In genomic region chr3:155847993-155848392, GRCh38 we compare ENCODE assay signal across 15 cellular contexts. TPM values are rescaled to one million over a fixed set of nuclear protein-coding genes. Genes with fewer than 3 reads are reported as not detected.
DNase-seq lines count a peak whose midpoint lies in the region; ATAC-seq and TF ChIP-seq lines count a peak whose summit lies in the region.
"Had no signal": no experiment of that assay in that cellular context is flagged by ENCODE, and none has a peak within 500 bp of the region (broad histone marks: within the 10 kb centered on the region; RNA-seq: fewer than 3 reads in every experiment).

No MANE protein-coding gene starts in this region.

- intact Hi-C loops in CD4-positive, alpha-beta memory T cell (cut with micrococcal nuclease), result no loop called here

- H2AFZ ChIP-seq in GM23248, result no peak overlapping the region

- H2BK5ac ChIP-seq in mesendoderm (ENCODE audit: low read length), result no peak overlapping the region

- peak overlapping the region; percentile 1 for H3K4me3 Mint-ChIP-seq in activated T-cell treated with anti-CD3 and anti-CD28 coated beads, Interleukin-2, amount 50 U/mL, for 4 hours
- peak overlapping the region in 7 of 8 donors; percentile 2 to 59 (median 47) for H3K4me3 Mint-ChIP-seq in CD4-positive, alpha-beta memory T cell
- H3K4me3 Mint-ChIP-seq in WTC11 (no peak overlapping the region), immature natural killer cell (peak overlapping the region in 3 of 5 donors; percentile 3 to 62 (median 52))

- no peak overlapping the region for H2AK5ac ChIP-seq in mesendoderm (ENCODE audit: low read length)

- H3K4me3 ChIP-seq in CD4-positive, alpha-beta memory T cell (ENCODE audit: low read length in 2 of 2), result no peak overlapping the region
- H3K4me3 ChIP-seq in GM23248 (no peak overlapping the region), mesendoderm (ENCODE audit: low read length) (no peak overlapping the region)

- H4K20me1 ChIP-seq in GM23248 (ENCODE audit: insufficient read depth), result no peaks in the 10 kb centered on the region

- DNase-seq in activated T-cell treated with anti-CD3 and anti-CD28 coated beads, Interleukin-2, amount 50 U/mL, for 4 hours, result no peak
- no peak for DNase-seq in activated T-cell treated with anti-CD3 and anti-CD28 coated beads, Interleukin-2, amount 50 U/mL, for 48 hours
- no peak for DNase-seq in CD4-positive, alpha-beta memory T cell
- no peak for DNase-seq in WTC11 (ENCODE audit: low spot score)
- DNase-seq in immature natural killer cell, result no peak
- no peak for DNase-seq in MV-4-11 (lab: John Stamatoyannopoulos, UW)
- no peak for DNase-seq in GM23248
- DNase-seq in mesendoderm, result no peak
- DNase-seq: DMS79 treated with DMSO at 0.1 percent for 48 hours, GF-D8, NCI-H1436 treated with DMSO at 0.1 percent for 48 hours, NCI-H2081 treated with DMSO at 0.1 percent for 48 hours, NCI-H524, SIG-M5 had no signal

- H3K36me3 ChIP-seq in CD4-positive, alpha-beta memory T cell (ENCODE audit: insufficient read depth, low read length), result no peaks in the 10 kb centered on the region
- H3K36me3 ChIP-seq in GM23248 (ENCODE audit: low read depth) (no peaks in the 10 kb centered on the region), mesendoderm (ENCODE audit: control insufficient read depth, insufficient read depth, low read length) (peaks cover 2% of the 10 kb centered on the region)

- CTCF ChIA-PET in CD4-positive, alpha-beta memory T cell (lab: Charles Lee; ENCODE audit: partially characterized antibody), result interaction anchor here (1.0 kb wide), 1 partner anchor 42 kb away, joined by 4 read pairs; the partner anchor contains the start of gene C3orf33
- CTCF ChIA-PET in WTC11 (lab: Charles Lee), result interaction anchor here (0.7 kb wide), 1 partner anchor 42 kb away, joined by 3 read pairs; the partner anchor contains the start of gene C3orf33

- no peak overlapping the region for H2BK120ac ChIP-seq in mesendoderm (ENCODE audit: low read depth, low read length)

- WGBS in GM23248 (ENCODE audit: low coverage in 1 of 2, low lambda C conversion rate in 2 of 2, missing lambda C conversion rate in 2 of 2), 2 experiments, result 98 to 99% methylated on average over 3 of the region's 3 CpGs
- WGBS in mesendoderm (ENCODE audit: extremely low coverage, insufficient coverage, low lambda C conversion rate), result no CpG with 5 or more reads among the region's 3 CpGs

- peaks cover 85% of the 10 kb centered on the region for H3K4me1 ChIP-seq in CD4-positive, alpha-beta memory T cell (ENCODE audit: insufficient read depth, low read length)
- H3K4me1 ChIP-seq in GM23248 (ENCODE audit: insufficient read depth), result peaks cover 12% of the 10 kb centered on the region
- peaks cover 5% of the 10 kb centered on the region for H3K4me1 ChIP-seq in mesendoderm (ENCODE audit: control insufficient read depth, low read depth, low read length)

- H3K23ac ChIP-seq in mesendoderm (ENCODE audit: low read length), result no peak overlapping the region

- no peaks in the 10 kb centered on the region for H3K9me3 Mint-ChIP-seq in activated T-cell treated with anti-CD3 and anti-CD28 coated beads, Interleukin-2, amount 50 U/mL, for 4 hours
- no peaks in the 10 kb centered on the region for H3K9me3 Mint-ChIP-seq in CD4-positive, alpha-beta memory T cell
- H3K9me3 Mint-ChIP-seq in WTC11 (no peaks in the 10 kb centered on the region), immature natural killer cell (no peaks in the 10 kb centered on the region)

- H3K9ac ChIP-seq in GM23248 (no peak overlapping the region), mesendoderm (ENCODE audit: low read length) (no peak overlapping the region)

- ATAC-seq in activated T-cell treated with anti-CD3 and anti-CD28 coated beads, Interleukin-2, amount 50 U/mL, for 4 hours, result no peak
- no peak for ATAC-seq in WTC11

- H3K79me2 ChIP-seq in GM23248 (ENCODE audit: insufficient read depth) (peaks cover 97% of the 10 kb centered on the region), mesendoderm (ENCODE audit: control insufficient read depth, insufficient read depth, low read length) (peaks cover 16% of the 10 kb centered on the region)

- peak overlapping the region in 1 of 7 donors; percentile 2 for H3K27ac Mint-ChIP-seq in CD4-positive, alpha-beta memory T cell
- H3K27ac Mint-ChIP-seq in WTC11 (no peak overlapping the region), immature natural killer cell (peak overlapping the region in 2 of 6 donors; percentile 48 to 58)

- H2BK15ac ChIP-seq in mesendoderm (replicated peaks; ENCODE audit: low read depth), result no peak overlapping the region

- POLR2A ChIA-PET in CD4-positive, alpha-beta memory T cell (lab: Charles Lee; ENCODE audit: partially characterized antibody), result no interaction called here
- POLR2A ChIA-PET in WTC11 (lab: Charles Lee), result no interaction called here

- H3K27me3 Mint-ChIP-seq in activated T-cell treated with anti-CD3 and anti-CD28 coated beads, Interleukin-2, amount 50 U/mL, for 4 hours (ENCODE audit: low read depth), result no peaks in the 10 kb centered on the region
- no peaks in the 10 kb centered on the region for H3K27me3 Mint-ChIP-seq in CD4-positive, alpha-beta memory T cell
- H3K27me3 Mint-ChIP-seq in WTC11 (ENCODE audit: low read depth) (no peaks in the 10 kb centered on the region), immature natural killer cell (ENCODE audit: low read depth in 3 of 3) (no peaks in the 10 kb centered on the region)

- peaks cover 26% of the 10 kb centered on the region for H3K36me3 Mint-ChIP-seq in activated T-cell treated with anti-CD3 and anti-CD28 coated beads, Interleukin-2, amount 50 U/mL, for 4 hours (ENCODE audit: insufficient read depth)
- H3K36me3 Mint-ChIP-seq in CD4-positive, alpha-beta memory T cell, result peaks cover 15 to 30% of the 10 kb centered on the region in 2 donors
- H3K36me3 Mint-ChIP-seq in WTC11 (no peaks in the 10 kb centered on the region), immature natural killer cell (peaks cover 5 to 8% (median 7%) of the 10 kb centered on the region in 3 donors)

- in situ Hi-C loops in GM23248 (cut with MboI), result no loop called here

- H3K18ac ChIP-seq in mesendoderm (ENCODE audit: low read length), result no peak overlapping the region

- H3K9me2 ChIP-seq in GM23248 (ENCODE audit: insufficient read depth), result no peaks in the 10 kb centered on the region

- H3K4ac ChIP-seq in mesendoderm (ENCODE audit: low read depth, low read length), result no peak overlapping the region

- H3K27me3 ChIP-seq in CD4-positive, alpha-beta memory T cell (ENCODE audit: insufficient read depth, low read length), result no peaks in the 10 kb centered on the region
- H3K27me3 ChIP-seq in GM23248 (replicated peaks; ENCODE audit: insufficient read depth), result no peaks in the 10 kb centered on the region
- no peaks in the 10 kb centered on the region for H3K27me3 ChIP-seq in mesendoderm (ENCODE audit: insufficient read depth, low read length, poor library complexity)

- peaks cover 10% of the 10 kb centered on the region for H3K79me1 ChIP-seq in mesendoderm (ENCODE audit: low read length)

- H4K5ac ChIP-seq in mesendoderm (ENCODE audit: low read length), result no peak overlapping the region

- H4K8ac ChIP-seq in mesendoderm (ENCODE audit: low read depth, low read length), result no peak overlapping the region

- H3K4me2 ChIP-seq in GM23248 (ENCODE audit: unreplicated experiment), result no peak overlapping the region
- H3K4me2 ChIP-seq in mesendoderm (ENCODE audit: low read length), result no peak overlapping the region

- H3K9me3 ChIP-seq in CD4-positive, alpha-beta memory T cell (ENCODE audit: control insufficient read depth in 1 of 2, low read length in 2 of 2), result no peaks in the 10 kb centered on the region
- no peaks in the 10 kb centered on the region for H3K9me3 ChIP-seq in GM23248 (ENCODE audit: low read depth)

- H3F3A ChIP-seq in GM23248 (ENCODE audit: insufficient read depth), result peaks cover 3% of the 10 kb centered on the region; the same call in 1 of the 2 replicates

- no peak overlapping the region for H3K56ac ChIP-seq in mesendoderm (ENCODE audit: low read length)

- TF ChIP-seq CTCF in WTC11 (IDR thresholded peaks at IDR 0.05), result no peak

- H3K27ac ChIP-seq in CD4-positive, alpha-beta memory T cell (ENCODE audit: low read depth, low read length), result no peak overlapping the region
- H3K27ac ChIP-seq in GM23248, result no peak overlapping the region
- no peak overlapping the region for H3K27ac ChIP-seq in mesendoderm (ENCODE audit: low read depth, low read length)
- H3K27ac ChIP-seq: C4-2B had no signal

- peaks cover 64% of the 10 kb centered on the region for H3K4me1 Mint-ChIP-seq in activated T-cell treated with anti-CD3 and anti-CD28 coated beads, Interleukin-2, amount 50 U/mL, for 4 hours (ENCODE audit: low read depth)
- H3K4me1 Mint-ChIP-seq in CD4-positive, alpha-beta memory T cell, result peaks cover 48 to 79% (median 65%) of the 10 kb centered on the region in 4 donors
- peaks cover 16% of the 10 kb centered on the region for H3K4me1 Mint-ChIP-seq in WTC11
- H3K4me1 Mint-ChIP-seq in immature natural killer cell, result peaks cover 59 to 85% of the 10 kb centered on the region in 2 donors

RNA-seq across cellular contexts. Expression of gene SLC33A1, which starts 6.2 kb away (rescaled TPM):
- 10 to 100 TPM; 14.8 to 19.7 (median 14.9) TPM for total RNA-seq in activated T-cell treated with anti-CD3 and anti-CD28 coated beads, Interleukin-2, amount 50 U/mL, for 4 hours
- 10 to 100 TPM; 44.9 to 45.8 TPM for total RNA-seq in CD4-positive, alpha-beta memory T cell
- 10 to 100 TPM; 18.4 to 23.7 TPM for polyA plus RNA-seq in CD4-positive, alpha-beta memory T cell
- 19.8 to 24.9 TPM (median 21.6 TPM) in 3 replicates for total RNA-seq in WTC11 (2021)
- polyA plus RNA-seq in immature natural killer cell (10 to 100 TPM; 11.8 to 24.7 (median 20.4) TPM), GM23248 (2016; fragmentation: Nextera tagmentation; extraction: Ambion mirVana) (23.3 and 24.9 TPM in 2 replicates)
- 43.8 and 49.3 TPM in 2 replicates for total RNA-seq in GM23248 (2014; rRNA removed; shearing (Covaris generic))
- polyA plus RNA-seq in mesendoderm (2013, experiment 1 of 2), result 15.6 TPM
- 15.5 TPM for polyA plus RNA-seq in mesendoderm (2013, experiment 2 of 2)

RNA-seq across cellular contexts. Expression of gene GMPS, which starts 22.5 kb away (rescaled TPM):
- total RNA-seq in activated T-cell treated with anti-CD3 and anti-CD28 coated beads, Interleukin-2, amount 50 U/mL, for 4 hours, result 100 to 1,000 TPM; 109 to 122 (median 118) TPM
- total RNA-seq in CD4-positive, alpha-beta memory T cell, result 10 to 100 TPM; 50.5 to 53.2 TPM
- polyA plus RNA-seq in CD4-positive, alpha-beta memory T cell, result 100 to 1,000 TPM in 1 of 2 donors, 10 to 100 TPM in 1; 74.9 to 103 TPM
- total RNA-seq in WTC11 (2021), result 125 to 136 TPM (median 128 TPM) in 3 replicates
- polyA plus RNA-seq in immature natural killer cell, result 10 to 100 TPM; 48.1 to 98.7 (median 68.1) TPM
- total RNA-seq in GM23248 (2014; rRNA removed; shearing (Covaris generic)), result 49.0 and 71.7 TPM in 2 replicates
- polyA plus RNA-seq in GM23248 (2016; fragmentation: Nextera tagmentation; extraction: Ambion mirVana), result 58.2 and 65.1 TPM in 2 replicates
- polyA plus RNA-seq in mesendoderm (2013, experiment 1 of 2), result 121 TPM
- 120 TPM for polyA plus RNA-seq in mesendoderm (2013, experiment 2 of 2)

RNA-seq across cellular contexts. Expression of gene C3orf33, which starts 41.9 kb away (rescaled TPM):
- total RNA-seq in activated T-cell treated with anti-CD3 and anti-CD28 coated beads, Interleukin-2, amount 50 U/mL, for 4 hours, result 1 to 10 TPM; 2.3 to 2.7 (median 2.7) TPM
- total RNA-seq in CD4-positive, alpha-beta memory T cell, result 1 to 10 TPM; 3.1 to 3.4 TPM
- 1 to 10 TPM; 3.7 to 4.6 TPM for polyA plus RNA-seq in CD4-positive, alpha-beta memory T cell
- total RNA-seq in WTC11 (2021), result 2.8 to 3.0 TPM (median 3.0 TPM) in 3 replicates
- 1 to 10 TPM; 1.2 to 3.2 (median 2.2) TPM for polyA plus RNA-seq in immature natural killer cell
- 2.1 and 3.9 TPM in 2 replicates for total RNA-seq in GM23248 (2014; rRNA removed; shearing (Covaris generic))
- polyA plus RNA-seq in GM23248 (2016; fragmentation: Nextera tagmentation; extraction: Ambion mirVana), result 4.6 and 4.7 TPM in 2 replicates
- 2.4 TPM for polyA plus RNA-seq in mesendoderm (2013, experiment 1 of 2)
- 2.5 TPM for polyA plus RNA-seq in mesendoderm (2013, experiment 2 of 2)
